Comparison of ENCODE assay signal across 13 cellular contexts in the genomic region with DNA sequence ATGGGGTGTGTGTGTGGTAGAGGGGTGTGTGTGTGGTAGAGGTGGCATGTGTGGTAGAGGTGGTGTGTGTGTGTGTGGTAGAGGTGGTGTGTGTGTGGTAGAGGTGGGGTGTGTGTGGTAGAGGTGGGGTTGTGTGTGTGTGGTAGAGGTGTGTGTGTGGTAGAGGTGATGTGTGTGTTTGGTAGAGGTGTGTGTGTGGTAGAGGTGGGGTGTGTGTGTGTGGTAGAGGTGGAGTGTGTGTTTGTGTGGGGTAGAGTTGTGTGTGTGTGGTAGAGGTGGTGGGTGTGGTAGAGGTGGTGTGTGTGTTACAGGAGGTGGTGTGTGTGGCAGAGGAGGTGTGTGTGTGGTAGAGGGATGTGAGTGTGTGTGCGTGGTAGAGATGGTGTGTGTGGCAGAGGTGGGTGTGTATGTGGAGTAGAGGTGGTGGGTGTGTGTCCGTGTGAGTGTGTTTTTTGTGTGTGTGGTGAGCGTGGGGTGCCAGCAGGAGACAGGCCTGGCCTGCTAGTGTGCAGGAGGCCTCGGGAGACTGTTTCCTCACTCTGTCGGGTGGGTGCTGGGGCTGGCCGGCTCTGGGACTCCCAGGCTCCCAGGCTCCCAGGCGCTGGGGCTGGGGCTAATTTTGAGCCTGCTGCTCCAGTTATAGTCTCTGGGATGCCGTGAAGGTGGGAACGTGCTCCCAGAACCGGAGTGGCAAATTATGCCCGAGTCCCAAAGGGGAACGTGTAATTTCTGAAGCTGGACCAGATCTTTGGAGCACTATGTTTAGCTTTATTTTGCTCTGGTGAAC.
DNase-seq lines count a peak whose midpoint lies in the region; ATAC-seq and TF ChIP-seq lines count a peak whose summit lies in the region.
"Had no signal": no experiment of that assay in that cellular context is flagged by ENCODE, and none has a peak within 500 bp of the region (broad histone marks: within the 10 kb centered on the region; RNA-seq: fewer than 3 reads in every experiment).

No MANE protein-coding gene starts in this region.

- no peaks in the 10 kb centered on the region for H3K4me1 Mint-ChIP-seq in activated CD4-positive, alpha-beta memory T cell treated with anti-CD3 and anti-CD28 coated beads, Interleukin-2, amount 10 ng/mL, durations not matched to agents 7 days and 5 days
- H3K4me1 Mint-ChIP-seq in activated CD4-positive, alpha-beta memory T cell treated with anti-CD3 and anti-CD28 coated beads for 36 hours (ENCODE audit: low read depth): no peaks in the 10 kb centered on the region

- H3K27ac ChIP-seq in RWPE2 (ENCODE audit: poor library complexity, severe bottlenecking) (no peak overlapping the region), esophagus muscularis mucosa (replicated peaks in 1 of 4) (no peak overlapping the region)

- H3K9me3 Mint-ChIP-seq in activated CD4-positive, alpha-beta memory T cell treated with anti-CD3 and anti-CD28 coated beads, Interleukin-2, amount 10 ng/mL, durations not matched to agents 7 days and 5 days: no peaks in the 10 kb centered on the region
- H3K9me3 Mint-ChIP-seq in activated CD4-positive, alpha-beta memory T cell treated with anti-CD3 and anti-CD28 coated beads for 36 hours: no peaks in the 10 kb centered on the region
- H3K9me3 Mint-ChIP-seq: activated T-helper 1 cell treated with anti-CD3 and anti-CD28 coated beads, Interleukin-12 subunit alpha, Interleukin-12 subunit beta, Interleukin-2, Interleukin-4 antibody, amounts not matched to agents 30 ng/mL and 10 ng/mL and 1 ng/mL, durations not matched to agents 14 hours and 24 hours and 36 hours had no signal

- H3K4me1 ChIP-seq in RWPE2 (ENCODE audit: insufficient read depth, poor library complexity, severe bottlenecking) (no peaks in the 10 kb centered on the region), esophagus muscularis mucosa (peaks cover 24 to 36% (median 32%) of the 10 kb centered on the region in 4 donors)

- intact Hi-C loops in activated CD4-positive, alpha-beta memory T cell treated with anti-CD3 and anti-CD28 coated beads for 36 hours (cut with micrococcal nuclease): no loop called here
- intact Hi-C loops in esophagus muscularis mucosa (cut with DNase I): no loop called here

- no peak for TF ChIP-seq CTCF in RWPE2 (IDR thresholded peaks at IDR 0.05; ENCODE audit: poor library complexity, severe bottlenecking)
- no peak for TF ChIP-seq CTCF in esophagus muscularis mucosa (IDR thresholded peaks at IDR 0.05)

- H3K27me3 ChIP-seq in RWPE2 (ENCODE audit: insufficient read depth, poor library complexity, severe bottlenecking) (no peaks in the 10 kb centered on the region), esophagus muscularis mucosa (no peaks in the 10 kb centered on the region)

- CTCF ChIA-PET in activated CD4-positive, alpha-beta memory T cell treated with anti-CD3 and anti-CD28 coated beads, Interleukin-2, amount 10 ng/mL, durations not matched to agents 7 days and 5 days (lab: Charles Lee): no interaction called here
- CTCF ChIA-PET in activated CD4-positive, alpha-beta memory T cell treated with anti-CD3 and anti-CD28 coated beads for 36 hours (lab: Charles Lee): no interaction called here

- ATAC-seq in RWPE2 (ENCODE audit: low read depth) (peak; percentile 64), GM19035 (IDR thresholded peaks at IDR 0.05; ENCODE audit: unreplicated experiment) (no peak)
- ATAC-seq: left colon had no signal

- H3K36me3 ChIP-seq in RWPE2 (ENCODE audit: low read depth): no peaks in the 10 kb centered on the region
- H3K36me3 ChIP-seq in esophagus muscularis mucosa: peaks cover 0 to 2% (median 0%) of the 10 kb centered on the region in 4 donors

- DNase-seq in activated CD4-positive, alpha-beta memory T cell treated with anti-CD3 and anti-CD28 coated beads, Interleukin-2, amount 10 ng/mL, durations not matched to agents 7 days and 5 days: peak; percentile 3
- DNase-seq in activated CD4-positive, alpha-beta memory T cell treated with anti-CD3 and anti-CD28 coated beads for 36 hours: no peak
- no peak for DNase-seq in RWPE2 (ENCODE audit: low spot score)
- peak; percentile 87 for DNase-seq in esophagus muscularis mucosa (ENCODE audit: extremely low spot score)
- DNase-seq in stimulated activated CD8-positive, alpha-beta memory T cell treated with anti-CD3 and anti-CD28 coated beads, Interleukin-4, amount 100 ng/mL, for 48 hours: peak; percentile 21
- DNase-seq in nucleus accumbens (lab: John Stamatoyannopoulos, UW): no peak
- no peak for DNase-seq in stimulated activated CD4-positive, alpha-beta T cell treated with anti-CD3 and anti-CD28 coated beads, Interleukin-1b, Interleukin-23, amount 100 ng/mL, for 48 hours
- DNase-seq: NCI-H187 treated with DMSO at 0.1 percent for 48 hours; OCI-M1; stimulated activated CD4-positive, alpha-beta T cell treated with anti-CD3 and anti-CD28 coated beads, Interleukin-4, amount 100 ng/mL, for 1 hour had no signal

- POLR2A ChIA-PET in activated CD4-positive, alpha-beta memory T cell treated with anti-CD3 and anti-CD28 coated beads, Interleukin-2, amount 10 ng/mL, durations not matched to agents 7 days and 5 days (lab: Charles Lee): no interaction called here
- POLR2A ChIA-PET in activated CD4-positive, alpha-beta memory T cell treated with anti-CD3 and anti-CD28 coated beads for 36 hours (lab: Charles Lee): no interaction called here

- TF ChIP-seq POLR2A in esophagus muscularis mucosa (IDR thresholded peaks at IDR 0.05; ENCODE audit: low read depth): no peak

- no peak overlapping the region for H3K27ac Mint-ChIP-seq in activated CD4-positive, alpha-beta memory T cell treated with anti-CD3 and anti-CD28 coated beads, Interleukin-2, amount 10 ng/mL, durations not matched to agents 7 days and 5 days
- no peak overlapping the region for H3K27ac Mint-ChIP-seq in activated CD4-positive, alpha-beta memory T cell treated with anti-CD3 and anti-CD28 coated beads for 36 hours
- H3K27ac Mint-ChIP-seq: activated T-helper 1 cell treated with anti-CD3 and anti-CD28 coated beads, Interleukin-12 subunit alpha, Interleukin-12 subunit beta, Interleukin-2, Interleukin-4 antibody, amounts not matched to agents 30 ng/mL and 10 ng/mL and 1 ng/mL, durations not matched to agents 14 hours and 24 hours and 36 hours had no signal

- no peak overlapping the region for H3K4me3 Mint-ChIP-seq in activated CD4-positive, alpha-beta memory T cell treated with anti-CD3 and anti-CD28 coated beads, Interleukin-2, amount 10 ng/mL, durations not matched to agents 7 days and 5 days
- H3K4me3 Mint-ChIP-seq in activated CD4-positive, alpha-beta memory T cell treated with anti-CD3 and anti-CD28 coated beads for 36 hours: no peak overlapping the region
- H3K4me3 Mint-ChIP-seq: activated T-helper 1 cell treated with anti-CD3 and anti-CD28 coated beads, Interleukin-12 subunit alpha, Interleukin-12 subunit beta, Interleukin-2, Interleukin-4 antibody, amounts not matched to agents 30 ng/mL and 10 ng/mL and 1 ng/mL, durations not matched to agents 14 hours and 24 hours and 36 hours had no signal

- H3K9me3 ChIP-seq in RWPE2 (ENCODE audit: severe bottlenecking) (no peaks in the 10 kb centered on the region), esophagus muscularis mucosa (no peaks in the 10 kb centered on the region)

- H3K27me3 Mint-ChIP-seq in activated CD4-positive, alpha-beta memory T cell treated with anti-CD3 and anti-CD28 coated beads, Interleukin-2, amount 10 ng/mL, durations not matched to agents 7 days and 5 days: no peaks in the 10 kb centered on the region
- H3K27me3 Mint-ChIP-seq in activated CD4-positive, alpha-beta memory T cell treated with anti-CD3 and anti-CD28 coated beads for 36 hours: peaks cover 3% of the 10 kb centered on the region

- no peak for TF ChIP-seq EP300 in esophagus muscularis mucosa (IDR thresholded peaks at IDR 0.05)

- 71% methylated on average over 8 of the region's 12 CpGs for WGBS in esophagus muscularis mucosa

- no peaks in the 10 kb centered on the region for H3K36me3 Mint-ChIP-seq in activated CD4-positive, alpha-beta memory T cell treated with anti-CD3 and anti-CD28 coated beads, Interleukin-2, amount 10 ng/mL, durations not matched to agents 7 days and 5 days (ENCODE audit: low read depth)
- no peaks in the 10 kb centered on the region for H3K36me3 Mint-ChIP-seq in activated CD4-positive, alpha-beta memory T cell treated with anti-CD3 and anti-CD28 coated beads for 36 hours

- no peak overlapping the region for H3K4me3 ChIP-seq in RWPE2 (ENCODE audit: severe bottlenecking)
- no peak overlapping the region for H3K4me3 ChIP-seq in esophagus muscularis mucosa

Comparison
In these comparisons a context has a peak if more than half of its experiments do, and no peak if none do; other contexts are left out.
1. DNase-seq: peak in activated CD4-positive, alpha-beta memory T cell treated with anti-CD3 and anti-CD28 coated beads, Interleukin-2, amount 10 ng/mL, durations not matched to agents 7 days and 5 days (single experiment), esophagus muscularis mucosa (single experiment) and stimulated activated CD8-positive, alpha-beta memory T cell treated with anti-CD3 and anti-CD28 coated beads, Interleukin-4, amount 100 ng/mL, for 48 hours (single experiment); none in activated CD4-positive, alpha-beta memory T cell treated with anti-CD3 and anti-CD28 coated beads for 36 hours (single experiment), RWPE2 (single experiment), nucleus accumbens (0 of 56) and stimulated activated CD4-positive, alpha-beta T cell treated with anti-CD3 and anti-CD28 coated beads, Interleukin-1b, Interleukin-23, amount 100 ng/mL, for 48 hours (single experiment).